ENCODE assay signal across 1 cellular context in genomic region chr3:184314700-184315505, GRCh38.
TF ChIP-seq lines count a peak whose summit lies in the region.

No MANE protein-coding gene starts in this region.

TF ChIP-seq in K562, 482 proteins besides CTCF, POLR2A, EP300 and RAD21 (continues in another document):
- TF ChIP-seq ZNF133 (CRISPR knock-in tag; IDR thresholded peaks at IDR 0.05): no peak
- TF ChIP-seq MAFF (IDR thresholded peaks at IDR 0.05; ENCODE audit: low read length): no peak
- TF ChIP-seq TRIM25 (IDR thresholded peaks at IDR 0.05; ENCODE audit: borderline replicate concordance): no peak
- TF ChIP-seq ZNF766 (CRISPR knock-in tag; conservative IDR thresholded peaks at IDR 0.05): no peak
- TF ChIP-seq NR4A1 (CRISPR knock-in tag; IDR thresholded peaks at IDR 0.05): no peak
- no peak for TF ChIP-seq NR4A1 (tag; IDR thresholded peaks at IDR 0.05)
- TF ChIP-seq ARID2 (IDR thresholded peaks at IDR 0.05): no peak
- TF ChIP-seq PURB (CRISPR knock-in tag; IDR thresholded peaks at IDR 0.05; ENCODE audit: low read depth): no peak
- TF ChIP-seq SRSF1 (IDR thresholded peaks at IDR 0.05; ENCODE audit: low read depth, low read length): no peak
- TF ChIP-seq ZNF124 (CRISPR knock-in tag; IDR thresholded peaks at IDR 0.05): no peak
- TF ChIP-seq KLF16 (IDR thresholded peaks at IDR 0.05): no peak
- TF ChIP-seq TAF9B (IDR thresholded peaks at IDR 0.05; ENCODE audit: partially characterized antibody): no peak
- peak; percentile 61; the same call in 1 of the 2 replicates for TF ChIP-seq AFF4 (CRISPR knock-in tag; IDR thresholded peaks at IDR 0.05)
- peak; percentile 86; the same call in 1 of the 2 replicates for TF ChIP-seq ZNF395 (CRISPR knock-in tag; IDR thresholded peaks at IDR 0.05)
- TF ChIP-seq TCF7L2 (IDR thresholded peaks at IDR 0.05; ENCODE audit: low read depth, low read length): no peak
- peak; percentile 87 for TF ChIP-seq POLR2G (IDR thresholded peaks at IDR 0.05; ENCODE audit: low read depth, low read length)
- TF ChIP-seq SIX5 (IDR thresholded peaks at IDR 0.05; ENCODE audit: borderline replicate concordance in 1 of 2, insufficient read depth in 1 of 2, low read depth in 1 of 2, low read length in 2 of 2): no peak
- no peak; the same call in 1 of the 2 replicates for TF ChIP-seq FOXP4 (CRISPR knock-in tag; IDR thresholded peaks at IDR 0.05; ENCODE audit: borderline replicate concordance)
- TF ChIP-seq CREM (IDR thresholded peaks at IDR 0.05; ENCODE audit: low read depth): 0 out of 2 replicates have a peak, but pooled peaks have one; percentile 24
- no peak for TF ChIP-seq MBD1 (CRISPR knock-in tag; IDR thresholded peaks at IDR 0.05)
- no peak for TF ChIP-seq CLOCK (CRISPR knock-in tag; IDR thresholded peaks at IDR 0.05; ENCODE audit: borderline replicate concordance)
- no peak for TF ChIP-seq HDAC1 (IDR thresholded peaks at IDR 0.05)
- no peak for TF ChIP-seq XRCC3 (IDR thresholded peaks at IDR 0.05)
- TF ChIP-seq PCBP1 (IDR thresholded peaks at IDR 0.05; ENCODE audit: low read depth, low read length, poor library complexity, severe bottlenecking): peak; percentile 90
- TF ChIP-seq MYBL2 (IDR thresholded peaks at IDR 0.05; ENCODE audit: low read depth): no peak
- TF ChIP-seq MYBL2 (CRISPR knock-in tag; IDR thresholded peaks at IDR 0.05; ENCODE audit: borderline replicate concordance): no peak
- no peak for TF ChIP-seq ZNF830 (CRISPR knock-in tag; IDR thresholded peaks at IDR 0.05)
- TF ChIP-seq BDP1 (IDR thresholded peaks at IDR 0.05; ENCODE audit: insufficient read depth, insufficient read length): no peak
- TF ChIP-seq SAP30 (IDR thresholded peaks at IDR 0.05; ENCODE audit: borderline replicate concordance, insufficient read depth, low read depth, low read length, poor library complexity, severe bottlenecking): peak; percentile 67
- no peak for TF ChIP-seq SAFB2 (IDR thresholded peaks at IDR 0.05; ENCODE audit: borderline replicate concordance, low read depth, low read length, severe bottlenecking)
- TF ChIP-seq HOMEZ (CRISPR knock-in tag; IDR thresholded peaks at IDR 0.05): no peak
- no peak for TF ChIP-seq EHMT2 (IDR thresholded peaks at IDR 0.05)
- TF ChIP-seq FOXK1 (CRISPR knock-in tag; IDR thresholded peaks at IDR 0.05; ENCODE audit: borderline replicate concordance): no peak
- TF ChIP-seq ZNF561 (CRISPR knock-in tag; conservative IDR thresholded peaks at IDR 0.05): no peak
- TF ChIP-seq SMARCE1 (IDR thresholded peaks at IDR 0.05): no peak
- TF ChIP-seq TBL1XR1 (IDR thresholded peaks at IDR 0.05; ENCODE audit: low read length in 2 of 2): no peak
- no peak for TF ChIP-seq ATF3 (IDR thresholded peaks at IDR 0.05)
- TF ChIP-seq ATF3 (CRISPR knock-in tag; conservative IDR thresholded peaks at IDR 0.05): no peak
- TF ChIP-seq POLR2H (tag; IDR thresholded peaks at IDR 0.05; ENCODE audit: low read depth): no peak
- no peak for TF ChIP-seq POLR2AphosphoS2 (IDR thresholded peaks at IDR 0.05; ENCODE audit: low read length)
- TF ChIP-seq CBX1 (IDR thresholded peaks at IDR 0.05; ENCODE audit: low read depth): no peak; the same call in 1 of the 2 replicates
- no peak for TF ChIP-seq ZNF644 (tag; IDR thresholded peaks at IDR 0.05; ENCODE audit: low read depth)
- no peak for TF ChIP-seq ZNF449 (CRISPR knock-in tag; IDR thresholded peaks at IDR 0.05)
- TF ChIP-seq SMAD4 (CRISPR knock-in tag; conservative IDR thresholded peaks at IDR 0.05): no peak
- no peak for TF ChIP-seq ZNF668 (CRISPR knock-in tag; IDR thresholded peaks at IDR 0.05)
- no peak for TF ChIP-seq ZFP36 (IDR thresholded peaks at IDR 0.05; ENCODE audit: low read depth, low read length, partially characterized antibody)
- no peak for TF ChIP-seq HDAC2 (IDR thresholded peaks at IDR 0.05)
- TF ChIP-seq ZNF707 (CRISPR knock-in tag; conservative IDR thresholded peaks at IDR 0.05): no peak
- TF ChIP-seq ZC3H4 (CRISPR knock-in tag; IDR thresholded peaks at IDR 0.05; ENCODE audit: borderline replicate concordance): peak; percentile 49; the same call in 1 of the 2 replicates
- TF ChIP-seq MXI1 (IDR thresholded peaks at IDR 0.05; ENCODE audit: low read depth, low read length): no peak
